ENCODE assay signal across 7 cellular contexts in the genomic region with DNA sequence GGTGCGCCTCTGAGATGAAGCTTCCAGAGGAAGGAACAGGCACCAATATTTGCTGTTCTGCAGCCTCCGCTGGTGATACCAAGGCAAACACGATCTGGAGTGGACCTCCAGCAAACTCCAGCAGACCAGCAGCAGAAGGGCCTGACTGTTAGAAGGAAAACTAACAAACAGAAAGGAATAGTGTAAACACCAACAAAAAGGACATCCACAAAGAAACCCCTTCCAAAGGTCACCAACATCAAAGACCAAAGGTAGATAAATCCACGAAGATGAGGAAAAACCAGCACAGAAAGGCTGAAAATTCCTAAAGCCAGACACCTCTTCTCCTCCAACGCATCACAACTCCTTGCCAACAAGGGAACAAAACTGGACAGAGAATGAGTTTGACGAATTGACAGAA.
DNase-seq lines count a peak whose midpoint lies in the region; ATAC-seq and TF ChIP-seq lines count a peak whose summit lies in the region.
"Not testable (repeated sequence)": the region's sequence is repeated elsewhere in the genome, so short reads cannot be mapped to it uniquely, and the experiment has no call there.

No MANE protein-coding gene starts in this region.

- in situ Hi-C loops in IMR-90 (cut with MboI; ENCODE audit: low sequenced_read_pairs), result not testable (repeated sequence)

- POLR2A ChIA-PET in CD8-positive, alpha-beta T cell (lab: Charles Lee), result interaction anchor here (0.5 kb wide), 1 partner anchor 28 kb away, joined by 3 read pairs; no protein-coding TSS in a partner anchor
- POLR2A ChIA-PET in IMR-90 (lab: Charles Lee; ENCODE audit: unreplicated experiment); activated CD4-positive, alpha-beta T cell treated with anti-CD3 and anti-CD28 coated beads, Interleukin-2, amount 10 ng/mL, durations not matched to agents 7 days and 5 days (lab: Charles Lee): not testable (repeated sequence)

- H3K27ac ChIP-seq in BLaER1, result peak overlapping the region; percentile 41; the same call in 1 of the 2 replicates
- H3K27ac ChIP-seq in CD8-positive, alpha-beta T cell (ENCODE audit: low read depth, low read length); IMR-90 (ENCODE audit: insufficient read depth, low read length); liver (ENCODE audit: low read depth in 1 of 2, low read length in 2 of 2): not testable (repeated sequence)

- H4K20me1 ChIP-seq in BLaER1; IMR-90 (ENCODE audit: insufficient read depth, low read length): not testable (repeated sequence)

- not testable (repeated sequence) for H3K36me3 ChIP-seq in BLaER1; CD8-positive, alpha-beta T cell (ENCODE audit: insufficient read depth, low read length); IMR-90 (ENCODE audit: control insufficient read depth, insufficient read depth, low read length); liver (ENCODE audit: control insufficient read depth in 4 of 4, insufficient read depth in 3 of 4, low read depth in 1 of 4, low read length in 3 of 4)

- not testable (repeated sequence) for H2AFZ ChIP-seq in IMR-90 (replicated peaks; ENCODE audit: low read length, poor library complexity)

- peaks cover 25% of the 10 kb centered on the region for H3K4me1 Mint-ChIP-seq in CD8-positive, alpha-beta T cell (ENCODE audit: low read depth)
- peaks cover 29% of the 10 kb centered on the region for H3K4me1 Mint-ChIP-seq in activated CD4-positive, alpha-beta T cell treated with anti-CD3 and anti-CD28 coated beads, Interleukin-2, amount 10 ng/mL, durations not matched to agents 7 days and 5 days
- peaks cover 35% of the 10 kb centered on the region for H3K4me1 Mint-ChIP-seq in activated T-helper 1 cell treated with anti-CD3 and anti-CD28 coated beads, Interleukin-12 subunit alpha, Interleukin-12 subunit beta, Interleukin-2, Interleukin-4 antibody, amounts not matched to agents 30 ng/mL and 10 ng/mL and 1 ng/mL, durations not matched to agents 14 hours and 24 hours and 36 hours (ENCODE audit: low read depth)
- peaks cover 23 to 24% of the 10 kb centered on the region in 2 donors for H3K4me1 Mint-ChIP-seq in immature natural killer cell

- not testable (repeated sequence) for H2AK5ac ChIP-seq in IMR-90 (ENCODE audit: low read depth, low read length)

- peaks cover 14% of the 10 kb centered on the region for H3K9me1 ChIP-seq in IMR-90 (ENCODE audit: insufficient read depth, low read length)

- H3K4me1 ChIP-seq in BLaER1 (peaks cover 22% of the 10 kb centered on the region), IMR-90 (ENCODE audit: control insufficient read depth, insufficient read depth, low read length) (peaks cover 26% of the 10 kb centered on the region)
- H3K4me1 ChIP-seq in CD8-positive, alpha-beta T cell (ENCODE audit: insufficient read depth, low read length), result peaks cover 20% of the 10 kb centered on the region
- H3K4me1 ChIP-seq in liver (ENCODE audit: control insufficient read depth in 4 of 4, insufficient read depth in 4 of 4, low read length in 3 of 4), result not testable (repeated sequence)

- not testable (repeated sequence) for H3K56ac ChIP-seq in IMR-90 (ENCODE audit: extremely low read depth, insufficient read depth, low read length)

- not testable (repeated sequence) for H3K9me3 Mint-ChIP-seq in CD8-positive, alpha-beta T cell; activated CD4-positive, alpha-beta T cell treated with anti-CD3 and anti-CD28 coated beads, Interleukin-2, amount 10 ng/mL, durations not matched to agents 7 days and 5 days; immature natural killer cell
- H3K9me3 Mint-ChIP-seq in activated T-helper 1 cell treated with anti-CD3 and anti-CD28 coated beads, Interleukin-12 subunit alpha, Interleukin-12 subunit beta, Interleukin-2, Interleukin-4 antibody, amounts not matched to agents 30 ng/mL and 10 ng/mL and 1 ng/mL, durations not matched to agents 14 hours and 24 hours and 36 hours, result peaks cover 11% of the 10 kb centered on the region

- CTCF ChIA-PET in CD8-positive, alpha-beta T cell (lab: Charles Lee); IMR-90 (lab: Yijun Ruan, JAX); activated CD4-positive, alpha-beta T cell treated with anti-CD3 and anti-CD28 coated beads, Interleukin-2, amount 10 ng/mL, durations not matched to agents 7 days and 5 days (lab: Charles Lee): not testable (repeated sequence)

- H3K27me3 Mint-ChIP-seq in CD8-positive, alpha-beta T cell (ENCODE audit: low read depth); activated CD4-positive, alpha-beta T cell treated with anti-CD3 and anti-CD28 coated beads, Interleukin-2, amount 10 ng/mL, durations not matched to agents 7 days and 5 days; activated T-helper 1 cell treated with anti-CD3 and anti-CD28 coated beads, Interleukin-12 subunit alpha, Interleukin-12 subunit beta, Interleukin-2, Interleukin-4 antibody, amounts not matched to agents 30 ng/mL and 10 ng/mL and 1 ng/mL, durations not matched to agents 14 hours and 24 hours and 36 hours (ENCODE audit: insufficient read depth); immature natural killer cell (ENCODE audit: low read depth in 3 of 3): not testable (repeated sequence)

- intact Hi-C loops in CD8-positive, alpha-beta T cell (cut with DNase I, micrococcal nuclease); IMR-90 (cut with micrococcal nuclease); activated T-helper 1 cell treated with anti-CD3 and anti-CD28 coated beads, Interleukin-12 subunit alpha, Interleukin-12 subunit beta, Interleukin-2, Interleukin-4 antibody, amounts not matched to agents 30 ng/mL and 10 ng/mL and 1 ng/mL, durations not matched to agents 14 hours and 24 hours and 36 hours (cut with micrococcal nuclease): not testable (repeated sequence)

- peak overlapping the region; percentile 57; the same call in 1 of the 2 replicates for H3K9ac ChIP-seq in BLaER1
- not testable (repeated sequence) for H3K9ac ChIP-seq in IMR-90 (ENCODE audit: low read depth, low read length); liver (ENCODE audit: low read depth in 1 of 2, low read length in 2 of 2)

- not testable (repeated sequence) for H3K79me1 ChIP-seq in IMR-90 (ENCODE audit: low read depth in 1 of 2, low read length in 2 of 2)

- not testable (repeated sequence) for H2BK5ac ChIP-seq in IMR-90 (ENCODE audit: low read depth, low read length, poor library complexity, severe bottlenecking)

- dilution Hi-C loops in IMR-90 (cut with HindIII; ENCODE audit: low sequenced_read_pairs, unreplicated experiment), result not testable (repeated sequence)

- peak overlapping the region; percentile 28; the same call in 1 of the 2 replicates for H3K4ac ChIP-seq in IMR-90 (ENCODE audit: low read depth, low read length)

- H3K4me2 ChIP-seq in BLaER1, result peak overlapping the region; percentile 77
- not testable (repeated sequence) for H3K4me2 ChIP-seq in IMR-90 (ENCODE audit: low read depth, low read length)

- H4K91ac ChIP-seq in IMR-90 (ENCODE audit: insufficient read depth, low read depth, low read length), result 0 out of 2 replicates have a peak overlapping the region, but pooled peaks have one; percentile 16

- H3K4me3 Mint-ChIP-seq in CD8-positive, alpha-beta T cell; activated CD4-positive, alpha-beta T cell treated with anti-CD3 and anti-CD28 coated beads, Interleukin-2, amount 10 ng/mL, durations not matched to agents 7 days and 5 days; activated T-helper 1 cell treated with anti-CD3 and anti-CD28 coated beads, Interleukin-12 subunit alpha, Interleukin-12 subunit beta, Interleukin-2, Interleukin-4 antibody, amounts not matched to agents 30 ng/mL and 10 ng/mL and 1 ng/mL, durations not matched to agents 14 hours and 24 hours and 36 hours: not testable (repeated sequence)
- H3K4me3 Mint-ChIP-seq in immature natural killer cell, result peak overlapping the region in 3 of 5 donors; percentile 37 to 56 (median 42)

- H2BK120ac ChIP-seq in IMR-90 (ENCODE audit: low read depth, low read length), result peak overlapping the region; percentile 19; the same call in 1 of the 2 replicates

- not testable (repeated sequence) for TF ChIP-seq CTCF in CD8-positive, alpha-beta T cell (IDR thresholded peaks at IDR 0.05); IMR-90 (conservative IDR thresholded peaks at IDR 0.05; ENCODE audit: low read depth, low read length); liver (IDR thresholded peaks at IDR 0.05; ENCODE audit: low read depth, low read length, missing input control)

- H3K27me3 ChIP-seq in BLaER1; CD8-positive, alpha-beta T cell (ENCODE audit: insufficient read depth, low read length); IMR-90 (ENCODE audit: control insufficient read depth, insufficient read depth, low read length); liver (ENCODE audit: control insufficient read depth in 4 of 4, insufficient read depth in 4 of 4, low read length in 3 of 4): not testable (repeated sequence)

- H2AK9ac ChIP-seq in IMR-90 (replicated peaks; ENCODE audit: low read depth, low read length, poor library complexity), result not testable (repeated sequence)

- H2BK20ac ChIP-seq in IMR-90 (ENCODE audit: low read depth, low read length), result peak overlapping the region; percentile 47; the same call in 1 of the 2 replicates

- H2BK15ac ChIP-seq in IMR-90 (ENCODE audit: low read depth, low read length), result not testable (repeated sequence)

- no CpG with 5 or more reads among the region's 6 CpGs for WGBS in IMR-90 (ENCODE audit: extremely low coverage in 2 of 2, insufficient read length in 1 of 2), 2 experiments
- 69% methylated on average over 6 of the region's 6 CpGs for WGBS in liver

- not testable (repeated sequence) for H3K18ac ChIP-seq in IMR-90 (ENCODE audit: low read depth, low read length)

- not testable (repeated sequence) for H3K14ac ChIP-seq in IMR-90 (replicated peaks; ENCODE audit: low read depth, low read length)

- H3K23ac ChIP-seq in IMR-90 (ENCODE audit: low read depth, low read length), result not testable (repeated sequence)

- ATAC-seq in CD8-positive, alpha-beta T cell; IMR-90 (ENCODE audit: low read depth): not testable (repeated sequence)

- TF ChIP-seq RAD21 in IMR-90 (IDR thresholded peaks at IDR 0.05; ENCODE audit: low read length), result not testable (repeated sequence)
- TF ChIP-seq RAD21 in liver (IDR thresholded peaks at IDR 0.05), result peak in 1 of 2 donors; percentile 16

- DNase-seq in CD8-positive, alpha-beta T cell; IMR-90; activated CD4-positive, alpha-beta T cell treated with anti-CD3 and anti-CD28 coated beads, Interleukin-2, amount 10 ng/mL, durations not matched to agents 7 days and 5 days; activated T-helper 1 cell treated with anti-CD3 and anti-CD28 coated beads, Interleukin-12 subunit alpha, Interleukin-12 subunit beta, Interleukin-2, Interleukin-4 antibody, amounts not matched to agents 30 ng/mL and 10 ng/mL and 1 ng/mL, durations not matched to agents 14 hours and 24 hours and 36 hours (ENCODE audit: low spot score); immature natural killer cell: not testable (repeated sequence)

- not testable (repeated sequence) for H3K27ac Mint-ChIP-seq in CD8-positive, alpha-beta T cell; immature natural killer cell
- peak overlapping the region; percentile 14 for H3K27ac Mint-ChIP-seq in activated CD4-positive, alpha-beta T cell treated with anti-CD3 and anti-CD28 coated beads, Interleukin-2, amount 10 ng/mL, durations not matched to agents 7 days and 5 days
- H3K27ac Mint-ChIP-seq in activated T-helper 1 cell treated with anti-CD3 and anti-CD28 coated beads, Interleukin-12 subunit alpha, Interleukin-12 subunit beta, Interleukin-2, Interleukin-4 antibody, amounts not matched to agents 30 ng/mL and 10 ng/mL and 1 ng/mL, durations not matched to agents 14 hours and 24 hours and 36 hours, result peak overlapping the region; percentile 30

- H4K8ac ChIP-seq in IMR-90 (ENCODE audit: low read depth in 2 of 2, low read length in 2 of 2), result not testable (repeated sequence)

- not testable (repeated sequence) for H3K4me3 ChIP-seq in BLaER1; IMR-90 (ENCODE audit: insufficient read depth, low read depth, low read length); liver (ENCODE audit: low read depth in 1 of 3, low read length in 3 of 3)
- peak overlapping the region; percentile 19 for H3K4me3 ChIP-seq in CD8-positive, alpha-beta T cell (ENCODE audit: low read depth, low read length)

- H3K36me3 Mint-ChIP-seq in CD8-positive, alpha-beta T cell; activated T-helper 1 cell treated with anti-CD3 and anti-CD28 coated beads, Interleukin-12 subunit alpha, Interleukin-12 subunit beta, Interleukin-2, Interleukin-4 antibody, amounts not matched to agents 30 ng/mL and 10 ng/mL and 1 ng/mL, durations not matched to agents 14 hours and 24 hours and 36 hours (ENCODE audit: low read depth): not testable (repeated sequence)
- H3K36me3 Mint-ChIP-seq in activated CD4-positive, alpha-beta T cell treated with anti-CD3 and anti-CD28 coated beads, Interleukin-2, amount 10 ng/mL, durations not matched to agents 7 days and 5 days (ENCODE audit: low read depth), result peaks cover 11% of the 10 kb centered on the region
- H3K36me3 Mint-ChIP-seq in immature natural killer cell, result peaks cover 9 to 11% (median 9%) of the 10 kb centered on the region in 3 donors

- H4K5ac ChIP-seq in IMR-90 (ENCODE audit: low read depth, low read length), result not testable (repeated sequence)

- TF ChIP-seq POLR2A in IMR-90 (IDR thresholded peaks at IDR 0.05; ENCODE audit: low read depth, low read length), result not testable (repeated sequence)

- BruUV-seq in IMR-90 (replicated peaks; lab: Mats Ljungman, UMichigan), result not testable (repeated sequence)

- peaks cover 22% of the 10 kb centered on the region for H3K9me3 ChIP-seq in BLaER1
- not testable (repeated sequence) for H3K9me3 ChIP-seq in CD8-positive, alpha-beta T cell (ENCODE audit: low read length); IMR-90 (ENCODE audit: control insufficient read depth, insufficient read depth, low read length); liver (ENCODE audit: control insufficient read depth in 4 of 4, low read length in 3 of 4)
